ENCODE assay signal across 8 cellular contexts in genomic region chr5:65562731-65563701, GRCh38. TPM values are rescaled to one million over a fixed set of nuclear protein-coding genes. Genes with fewer than 3 reads are reported as not detected.
A peak's percentile ranks its signal among the peaks of the same experiment; 100 is the strongest.
DNase-seq lines count a peak whose midpoint lies in the region; ATAC-seq and TF ChIP-seq lines count a peak whose summit lies in the region.

Gene CENPK (minus strand): TSS chr5:65563168. CDS start chr5:65554907, 8,261 bp downstream.
Gene PPWD1 (plus strand): TSS chr5:65563296. CDS start chr5:65563311, 15 bp downstream.

- no peak for TF ChIP-seq RAD21 in IMR-90 (IDR thresholded peaks at IDR 0.05; ENCODE audit: low read length)

- peaks cover 15 to 33% of the 10 kb centered on the region in 2 experiments for H3K79me1 ChIP-seq in IMR-90 (ENCODE audit: low read depth in 1 of 2, low read length in 2 of 2)

- DNase-seq in DMS 273 (lab: John Stamatoyannopoulos, UW; ENCODE audit: unreplicated experiment) (peak; percentile 98), IMR-90 (peak; percentile 94), OCI-M1 (lab: John Stamatoyannopoulos, UW) (peak; percentile 97), activated T-cell treated with anti-CD3 and anti-CD28 coated beads for 24 hours (ENCODE audit: low read depth) (peak; percentile 94), epithelial cell of esophagus (ENCODE audit: low read depth) (peak; percentile 98)
- DNase-seq in stimulated activated CD8-positive, alpha-beta memory T cell treated with anti-CD3 and anti-CD28 coated beads, Interleukin-4, amount 100 ng/mL, for 1 hour (ENCODE audit: low read depth in 2 of 2, low spot score in 1 of 2) = peak; percentile 90

- H3K36me3 ChIP-seq in IMR-90 (ENCODE audit: control insufficient read depth, insufficient read depth, low read length) = no peaks in the 10 kb centered on the region; the same call in 1 of the 2 replicates

- TF ChIP-seq CTCF in IMR-90 (conservative IDR thresholded peaks at IDR 0.05; ENCODE audit: low read depth, low read length) (no peak), epithelial cell of esophagus (IDR thresholded peaks at IDR 0.05; ENCODE audit: insufficient read depth, low read depth, low read length, missing control alignments) (no peak)

- intact Hi-C loops in IMR-90 (cut with micrococcal nuclease) = loop anchor here (10.0 kb wide), 1 partner anchor 928 kb away; no protein-coding TSS in a partner anchor

- H2AFZ ChIP-seq in IMR-90 (replicated peaks; ENCODE audit: low read length, poor library complexity) = peak within 1 kb of the TSS; percentile 97

- peak within 1 kb of the TSS; percentile 99 for H3K23ac ChIP-seq in IMR-90 (ENCODE audit: low read depth, low read length)

- H2BK5ac ChIP-seq in IMR-90 (ENCODE audit: low read depth, low read length, poor library complexity, severe bottlenecking) = peak within 1 kb of the TSS; percentile 69

- no peaks in the 10 kb centered on the region; the same call in 1 of the 2 replicates for H3K4me1 ChIP-seq in IMR-90 (ENCODE audit: control insufficient read depth, insufficient read depth, low read length)
- peaks cover 24% of the 10 kb centered on the region for H3K4me1 ChIP-seq in mononuclear cell (ENCODE audit: insufficient read depth, low read length)

- POLR2A ChIA-PET in IMR-90 (lab: Charles Lee; ENCODE audit: unreplicated experiment) = interaction anchor here (0.6 kb wide), 1 partner anchor 61 kb away, joined by 3 read pairs; no protein-coding TSS in a partner anchor

- peak within 1 kb of the TSS; percentile 94 for H3K4ac ChIP-seq in IMR-90 (ENCODE audit: low read depth, low read length)

- peak within 1 kb of the TSS; percentile 53 for H2AK5ac ChIP-seq in IMR-90 (ENCODE audit: low read depth, low read length)

- H3K27me3 ChIP-seq in IMR-90 (ENCODE audit: control insufficient read depth, insufficient read depth, low read length) (no peaks in the 10 kb centered on the region), mononuclear cell (ENCODE audit: insufficient read depth, low read length) (no peaks in the 10 kb centered on the region)

- in situ Hi-C loops in IMR-90 (cut with MboI; ENCODE audit: low sequenced_read_pairs) = no loop called here

- CTCF ChIA-PET in IMR-90 (lab: Yijun Ruan, JAX) = no interaction called here

- 1% methylated on average over 23 of the region's 54 CpGs; no CpG with 5 or more reads in 1 of the 2 experiments for WGBS in IMR-90 (ENCODE audit: extremely low coverage in 2 of 2, insufficient read length in 1 of 2), 2 experiments

- peak within 1 kb of the TSS; percentile 98 for H3K14ac ChIP-seq in IMR-90 (replicated peaks; ENCODE audit: low read depth, low read length)

- peak within 1 kb of the TSS; percentile 77 to 99 for H4K8ac ChIP-seq in IMR-90 (ENCODE audit: low read depth in 2 of 2, low read length in 2 of 2)

- peak within 1 kb of the TSS; percentile 87 for H2AK9ac ChIP-seq in IMR-90 (replicated peaks; ENCODE audit: low read depth, low read length, poor library complexity)

- peak within 1 kb of the TSS; percentile 71 for H3K4me3 ChIP-seq in IMR-90 (ENCODE audit: insufficient read depth, low read depth, low read length)
- peak within 1 kb of the TSS; percentile 99 for H3K4me3 ChIP-seq in epithelial cell of esophagus (ENCODE audit: low read length)
- peak within 1 kb of the TSS; percentile 77 for H3K4me3 ChIP-seq in mononuclear cell (ENCODE audit: low read length)

- H3K9ac ChIP-seq in IMR-90 (ENCODE audit: low read depth, low read length) = peak within 1 kb of the TSS; percentile 83

- ATAC-seq in GM21528 (IDR thresholded peaks at IDR 0.05; ENCODE audit: low FRiP score, unreplicated experiment) (peak; percentile 99), IMR-90 (ENCODE audit: low read depth) (peak; percentile 100)

- H4K91ac ChIP-seq in IMR-90 (ENCODE audit: insufficient read depth, low read depth, low read length) = peak within 1 kb of the TSS; percentile 89

- peak within 1 kb of the TSS; percentile 81 for H3K27ac ChIP-seq in IMR-90 (ENCODE audit: insufficient read depth, low read length)

- no peaks in the 10 kb centered on the region for H3K9me1 ChIP-seq in IMR-90 (ENCODE audit: insufficient read depth, low read length)

- H4K20me1 ChIP-seq in IMR-90 (ENCODE audit: insufficient read depth, low read length) = no peaks in the 10 kb centered on the region

- TF ChIP-seq POLR2A in IMR-90 (IDR thresholded peaks at IDR 0.05; ENCODE audit: low read depth, low read length) = peak; percentile 81

- H2BK120ac ChIP-seq in IMR-90 (ENCODE audit: low read depth, low read length) = peak within 1 kb of the TSS; percentile 79

- no peak within 1 kb of the TSS; the same call in 1 of the 2 replicates for H3K18ac ChIP-seq in IMR-90 (ENCODE audit: low read depth, low read length)

- TSS peak; percentile 64 for BruUV-seq in IMR-90 (replicated peaks; lab: Mats Ljungman, UMichigan)

- H2BK20ac ChIP-seq in IMR-90 (ENCODE audit: low read depth, low read length) = no peak within 1 kb of the TSS; the same call in 1 of the 2 replicates

- H3K4me2 ChIP-seq in IMR-90 (ENCODE audit: low read depth, low read length) = peak within 1 kb of the TSS; percentile 89

- H3K9me3 ChIP-seq in IMR-90 (ENCODE audit: control insufficient read depth, insufficient read depth, low read length) (no peaks in the 10 kb centered on the region), mononuclear cell (ENCODE audit: low read depth, low read length) (no peaks in the 10 kb centered on the region)

- dilution Hi-C loops in IMR-90 (cut with HindIII; ENCODE audit: low sequenced_read_pairs, unreplicated experiment) = no loop called here

- H4K5ac ChIP-seq in IMR-90 (ENCODE audit: low read depth, low read length) = peak within 1 kb of the TSS; percentile 88

- H3K56ac ChIP-seq in IMR-90 (ENCODE audit: extremely low read depth, insufficient read depth, low read length) = peak within 1 kb of the TSS; percentile 82

- H2BK15ac ChIP-seq in IMR-90 (ENCODE audit: low read depth, low read length) = peak within 1 kb of the TSS; percentile 13; the same call in 2 of the 3 replicates

TF ChIP-seq in IMR-90, 13 proteins besides CTCF, POLR2A, EP300 and RAD21:
- TF ChIP-seq FOS (IDR thresholded peaks at IDR 0.05; ENCODE audit: low read depth, low read length) (peak; percentile 63; the same call in 1 of the 2 replicates), NFE2L2 (IDR thresholded peaks at IDR 0.05; ENCODE audit: low read depth, low read length) (no peak), MXI1 (IDR thresholded peaks at IDR 0.05; ENCODE audit: borderline replicate concordance, low read depth, low read length) (peak; percentile 60; the same call in 1 of the 2 replicates)
TF ChIP-seq in IMR-90: peak in this region for 2.

RNA-seq across cellular contexts. Expression of gene CENPK, which starts in this region (rescaled TPM):
- total RNA-seq in IMR-90 (2012; rRNA removed) (5.6 and 13.6 TPM in 2 replicates), mononuclear cell (7.9 TPM)
- 6.6 and 9.4 TPM in 2 replicates for polyA plus RNA-seq in IMR-90 (2012; rRNA removed)
- polyA plus RNA-seq in IMR-90 (2012; cell fraction: cytosol; rRNA removed) = 0.35 and 0.45 TPM in 2 replicates
- 0.64 and 4.4 TPM in 2 replicates for polyA plus RNA-seq in IMR-90 (2012; cell fraction: nucleus; rRNA removed; ENCODE audit: low replicate concordance)

RNA-seq across cellular contexts. Expression of gene PPWD1, which starts in this region (rescaled TPM):
- total RNA-seq in IMR-90 (2012; rRNA removed) (17.9 and 30.8 TPM in 2 replicates), mononuclear cell (184 TPM)
- 8.4 and 12.5 TPM in 2 replicates for polyA plus RNA-seq in IMR-90 (2012; rRNA removed)
- polyA plus RNA-seq in IMR-90 (2012; cell fraction: cytosol; rRNA removed) = 0.41 and 1.5 TPM in 2 replicates
- polyA plus RNA-seq in IMR-90 (2012; cell fraction: nucleus; rRNA removed; ENCODE audit: low replicate concordance) = 2.2 and 36.8 TPM in 2 replicates

Comparison
In these comparisons a context has a peak if more than half of its experiments do, and no peak if none do; other contexts are left out.
1. Peak in every context shown above with its lines: DNase-seq, ATAC-seq, H3K4me3 ChIP-seq and H3K27ac ChIP-seq.